In genomic region chr3:50320853-50321145, GRCh38 we compare ENCODE assay signal across 1 cellular context.
TF ChIP-seq lines count a peak whose summit lies in the region.

No MANE protein-coding gene starts in this region.

TF ChIP-seq in liver, 16 proteins besides CTCF, POLR2A, EP300 and RAD21 (continued from another document):
- no peak for TF ChIP-seq REST (IDR thresholded peaks at IDR 0.05)
- no peak for TF ChIP-seq EGR1 (IDR thresholded peaks at IDR 0.05; ENCODE audit: low read depth in 2 of 2)
- no peak for TF ChIP-seq TAF1 (conservative IDR thresholded peaks at IDR 0.05)
- no peak for TF ChIP-seq ATF3 (IDR thresholded peaks at IDR 0.05)
- TF ChIP-seq HNF4G (IDR thresholded peaks at IDR 0.05): no peak
- TF ChIP-seq NR2F2 (IDR thresholded peaks at IDR 0.05): no peak
- no peak for TF ChIP-seq YY1 (IDR thresholded peaks at IDR 0.05)
- TF ChIP-seq HNF4A (conservative IDR thresholded peaks at IDR 0.05): no peak
- TF ChIP-seq GABPA (IDR thresholded peaks at IDR 0.05 in 1 of 2, conservative IDR thresholded peaks at IDR 0.05 in 1 of 2): no peak
- TF ChIP-seq JUND (IDR thresholded peaks at IDR 0.05): no peak
- no peak for TF ChIP-seq SP1 (IDR thresholded peaks at IDR 0.05)
